ENCODE assay signal across 8 cellular contexts in the genomic region with DNA sequence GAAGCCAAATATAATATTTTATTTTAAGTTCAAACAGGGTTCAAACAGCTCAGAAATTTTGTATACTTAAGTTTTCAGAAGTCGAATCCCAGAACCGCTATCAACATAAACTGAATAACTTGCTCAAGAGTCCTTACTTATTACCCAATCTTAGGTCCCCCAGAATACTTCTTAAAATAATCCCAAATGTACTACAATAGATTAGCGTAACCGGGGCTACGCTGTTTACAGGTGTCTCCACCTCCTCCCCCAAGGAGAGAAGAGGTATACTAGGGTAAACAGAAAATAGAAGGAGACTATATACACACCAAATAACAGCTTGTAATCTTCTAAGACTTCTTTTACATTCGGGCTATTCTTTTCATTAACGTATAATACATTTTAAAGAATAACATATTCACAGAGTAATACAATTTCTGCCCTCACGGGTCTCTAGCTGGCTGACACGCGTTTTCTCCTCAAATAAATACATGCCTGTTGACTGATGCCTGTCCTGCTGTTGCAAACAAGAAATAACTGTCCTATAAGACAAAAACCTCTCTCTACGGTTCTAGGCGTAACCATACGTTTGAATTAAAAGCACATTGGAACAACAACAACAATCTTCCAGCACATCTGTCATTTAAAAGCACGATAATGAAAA. TPM values are rescaled to one million over a fixed set of nuclear protein-coding genes. Genes with fewer than 3 reads are reported as not detected.
A peak's percentile ranks its signal among the peaks of the same experiment; 100 is the strongest.
DNase-seq lines count a peak whose midpoint lies in the region; ATAC-seq and TF ChIP-seq lines count a peak whose summit lies in the region.

No MANE protein-coding gene starts in this region.

- H3K36me3 ChIP-seq in HAP-1 (replicated peaks) = no peaks in the 10 kb centered on the region

- H3K27me3 ChIP-seq in HAP-1 (ENCODE audit: low read depth) = no peaks in the 10 kb centered on the region

- H3K4me3 Mint-ChIP-seq in T-helper 17 cell (peak overlapping the region; percentile 93), progenitor cell of endocrine pancreas (ENCODE audit: low read depth) (peak overlapping the region; percentile 85)

- no peaks in the 10 kb centered on the region for H3K9me3 ChIP-seq in HAP-1
- H3K9me3 ChIP-seq in T-helper 17 cell (ENCODE audit: control insufficient read depth, low read length, poor library complexity, severe bottlenecking) = no peaks in the 10 kb centered on the region

- no peaks in the 10 kb centered on the region for H3K9me3 Mint-ChIP-seq in progenitor cell of endocrine pancreas (ENCODE audit: low read depth)

- H3K4me3 ChIP-seq in HAP-1 = peak overlapping the region; percentile 58

- DNase-seq in AML-193 (lab: John Stamatoyannopoulos, UW) (peak; percentile 26 to 38), HAP-1 (ENCODE audit: low spot score in 2 of 2) (peak; percentile 34 to 63), T-helper 17 cell (no peak), fibroblast of peridontal ligament (ENCODE audit: extremely low read depth) (peak; percentile 57), progenitor cell of endocrine pancreas (ENCODE audit: low spot score, unreplicated experiment) (no peak), UCSD-AML1 (lab: John Stamatoyannopoulos, UW; ENCODE audit: unreplicated experiment) (no peak), GF-D8 (lab: John Stamatoyannopoulos, UW) (no peak)

- H3K27me3 Mint-ChIP-seq in T-helper 17 cell (no peaks in the 10 kb centered on the region), progenitor cell of endocrine pancreas (no peaks in the 10 kb centered on the region)

- H3K27ac Mint-ChIP-seq in T-helper 17 cell (peak overlapping the region; percentile 99), progenitor cell of endocrine pancreas (peak overlapping the region; percentile 96)

- in situ Hi-C loops in HAP-1 (cut with MboI; ENCODE audit: low sequenced_read_pairs) = no loop called here

- ATAC-seq in T-helper 17 cell = no peak
- ATAC-seq in GM21367 (IDR thresholded peaks at IDR 0.05; ENCODE audit: unreplicated experiment) = no peak

- H3K4me1 Mint-ChIP-seq in T-helper 17 cell (peaks cover 26% of the 10 kb centered on the region), progenitor cell of endocrine pancreas (ENCODE audit: low read depth) (peaks cover 24% of the 10 kb centered on the region)

- no peak for TF ChIP-seq CTCF in progenitor cell of endocrine pancreas (IDR thresholded peaks at IDR 0.05; ENCODE audit: unreplicated experiment)

- H3K36me3 Mint-ChIP-seq in T-helper 17 cell (ENCODE audit: low read depth) (no peaks in the 10 kb centered on the region), progenitor cell of endocrine pancreas (ENCODE audit: insufficient read depth) (no peaks in the 10 kb centered on the region)

- peaks cover 12% of the 10 kb centered on the region for H3K4me1 ChIP-seq in HAP-1

RNA-seq across cellular contexts. Expression of a gene that starts 1.3 kb away (rescaled TPM):
- total RNA-seq in T-helper 17 cell (10 to 100 TPM; 63.5 to 71.7 TPM), progenitor cell of endocrine pancreas (17.5 and 17.9 TPM in 2 replicates)

Comparison
In these comparisons a context has a peak if more than half of its experiments do, and no peak if none do; other contexts are left out.
1. DNase-seq: peak in AML-193 (2 of 2), HAP-1 (2 of 2) and fibroblast of peridontal ligament (single experiment); none in T-helper 17 cell (0 of 3), progenitor cell of endocrine pancreas (single experiment), UCSD-AML1 (single experiment) and GF-D8 (single experiment).